ENCODE assay signal across 8 cellular contexts in the genomic region with DNA sequence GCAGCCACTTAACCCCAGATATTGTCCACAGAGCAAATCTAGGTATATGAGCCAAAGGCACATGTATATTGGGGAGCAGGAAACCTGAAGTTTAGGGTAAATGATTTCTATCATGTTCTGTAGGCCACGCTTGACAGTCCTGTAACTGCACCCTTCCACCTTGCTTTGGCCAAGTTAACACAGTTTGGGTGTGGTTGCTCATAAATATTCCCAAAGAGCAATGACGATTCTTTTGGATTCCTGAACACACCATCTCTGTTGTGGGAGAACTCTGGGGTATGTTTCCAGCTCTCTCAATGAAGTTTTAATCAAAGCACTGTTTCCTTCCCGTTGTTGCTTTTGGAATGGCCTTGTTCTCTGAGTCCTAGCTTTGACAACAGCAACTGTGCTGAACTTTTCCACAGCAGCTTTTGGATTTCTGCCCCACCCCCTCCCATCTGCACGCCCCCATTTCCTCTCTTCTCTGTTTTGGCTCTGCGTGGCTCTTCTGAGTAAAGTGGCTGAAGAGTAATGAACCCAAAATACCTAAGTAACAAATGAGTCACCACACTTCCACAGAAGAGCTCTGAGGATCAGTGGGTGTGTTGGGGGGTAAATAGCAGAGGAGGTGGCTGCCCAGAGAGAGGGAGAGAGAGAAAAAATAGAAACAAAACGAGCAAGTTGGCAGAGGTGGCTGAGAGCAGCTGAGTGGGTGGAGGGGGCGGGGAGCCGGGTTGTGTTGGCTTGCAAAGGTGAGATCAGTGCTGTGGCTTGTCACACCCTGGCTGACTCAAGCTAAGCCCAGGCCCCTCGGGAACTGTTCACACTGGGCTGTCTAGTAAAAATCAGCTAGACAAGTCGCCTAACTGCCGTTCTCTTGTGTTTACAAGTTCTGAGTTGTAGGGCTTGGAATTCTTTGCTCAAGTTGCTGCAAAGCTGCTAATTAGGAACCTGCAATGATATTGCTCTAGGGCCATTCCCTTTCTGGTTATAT. TPM values are rescaled to one million over a fixed set of nuclear protein-coding genes. Genes with fewer than 3 reads are reported as not detected.
DNase-seq lines count a peak whose midpoint lies in the region; ATAC-seq, FAIRE-seq and TF ChIP-seq lines count a peak whose summit lies in the region.

No MANE protein-coding gene starts in this region.

- RAD21 ChIA-PET in HCT116 (lab: Charles Lee; ENCODE audit: low non-redundant PET in 1 of 2, low total read pairs in 2 of 2, uncharacterized antibody in 2 of 2, unreplicated experiment in 2 of 2): no interaction called here

- H3K79me2 ChIP-seq in HCT116 (ENCODE audit: insufficient read depth, low read length): no peaks in the 10 kb centered on the region

- FAIRE-seq in GM12892 (lab: Jason Lieb, UNC): peak; percentile 92

- TF ChIP-seq POLR2A in GM12892 (IDR thresholded peaks at IDR 0.05; ENCODE audit: low read depth, low read length): peak; percentile 61
- no peak for TF ChIP-seq POLR2A in HCT116 (IDR thresholded peaks at IDR 0.05; ENCODE audit: borderline replicate concordance, extremely low read depth, insufficient read depth, insufficient read length)

- H3K27me3 Mint-ChIP-seq in activated CD4-positive, alpha-beta memory T cell treated with anti-CD3 and anti-CD28 coated beads for 36 hours: no peaks in the 10 kb centered on the region
- H3K27me3 Mint-ChIP-seq in mesothelial cell of epicardium (ENCODE audit: low read depth): no peaks in the 10 kb centered on the region

- peak overlapping the region; percentile 88 for H2AFZ ChIP-seq in HCT116 (ENCODE audit: low read depth, low read length, poor library complexity, severe bottlenecking)

- H3K27ac Mint-ChIP-seq in activated CD4-positive, alpha-beta memory T cell treated with anti-CD3 and anti-CD28 coated beads for 36 hours: peak overlapping the region; percentile 93
- H3K27ac Mint-ChIP-seq in mesothelial cell of epicardium: peak overlapping the region; percentile 68

- H3K9ac ChIP-seq in HCT116 (ENCODE audit: low read length): peak overlapping the region; percentile 24

- no peaks in the 10 kb centered on the region for H3K9me3 ChIP-seq in HCT116 (ENCODE audit: control insufficient read depth in 1 of 2, insufficient read depth in 1 of 2, low read depth in 1 of 2, low read length in 2 of 2)
- H3K9me3 ChIP-seq in MG63: no peaks in the 10 kb centered on the region

- POLR2A ChIA-PET in HCT116 (lab: Charles Lee): interaction anchor here (0.6 to 1.1 kb wide), 3 partner anchors 23 to 29 kb away, joined by 3 read pairs; a partner anchor contains a TSS
- POLR2A ChIA-PET in activated CD4-positive, alpha-beta memory T cell treated with anti-CD3 and anti-CD28 coated beads for 36 hours (lab: Charles Lee): interaction anchor here (0.6 to 4.2 kb wide), 17 partner anchors 9 to 379 kb away, joined by 3 to 70 read pairs (median 6); a partner anchor contains a TSS

- no peak for TF ChIP-seq CTCF in HCT116 (IDR thresholded peaks at IDR 0.05 in 2 of 3, conservative IDR thresholded peaks at IDR 0.05 in 1 of 3; ENCODE audit: borderline replicate concordance in 1 of 3, insufficient read depth in 1 of 3, low read depth in 2 of 3, low read length in 2 of 3)
- TF ChIP-seq CTCF in mesothelial cell of epicardium (IDR thresholded peaks at IDR 0.05; ENCODE audit: unreplicated experiment): no peak

- CTCF ChIA-PET in HCT116 (lab: Charles Lee): interaction anchor here (1.1 to 1.7 kb wide), 3 partner anchors 21 to 706 kb away, joined by 3 to 5 read pairs (median 4); no protein-coding TSS in a partner anchor
- CTCF ChIA-PET in activated CD4-positive, alpha-beta memory T cell treated with anti-CD3 and anti-CD28 coated beads for 36 hours (lab: Charles Lee): interaction anchor here (0.7 to 5.7 kb wide), 13 partner anchors 10 to 85 kb away, joined by 3 to 57 read pairs (median 5); no protein-coding TSS in a partner anchor

- no peak; the same call in 1 of the 2 replicates for TF ChIP-seq RAD21 in HCT116 (IDR thresholded peaks at IDR 0.05; ENCODE audit: low read depth)

- no TSS peak for BruUV-seq in HCT116 (replicated peaks; lab: Mats Ljungman, UMichigan)

- peak overlapping the region; percentile 61 for H3K4me3 Mint-ChIP-seq in activated CD4-positive, alpha-beta memory T cell treated with anti-CD3 and anti-CD28 coated beads for 36 hours
- H3K4me3 Mint-ChIP-seq in mesothelial cell of epicardium: no peak overlapping the region

- peak overlapping the region; percentile 78 for H3K4me2 ChIP-seq in HCT116 (ENCODE audit: low read length)

- no peaks in the 10 kb centered on the region for H3K9me3 Mint-ChIP-seq in activated CD4-positive, alpha-beta memory T cell treated with anti-CD3 and anti-CD28 coated beads for 36 hours
- H3K9me3 Mint-ChIP-seq in mesothelial cell of epicardium: no peaks in the 10 kb centered on the region

- H3K27ac ChIP-seq in HCT116 (ENCODE audit: low read depth, low read length): peak overlapping the region; percentile 40

- peaks cover 20 to 24% of the 10 kb centered on the region in 2 experiments for H3K4me1 ChIP-seq in HCT116 (ENCODE audit: control insufficient read depth in 1 of 2, insufficient read depth in 2 of 2, low read length in 2 of 2)

- H3K4me3 ChIP-seq in HCT116 (replicated peaks in 1 of 2; ENCODE audit: low read depth in 1 of 2, low read length in 2 of 2): peak overlapping the region; percentile 17 to 41
- peak overlapping the region; percentile 5; the same call in 1 of the 2 replicates for H3K4me3 ChIP-seq in MG63

- DNase-seq in GM12892 (ENCODE audit: insufficient read length): peak; percentile 34
- DNase-seq in HCT116 (ENCODE audit: low read depth, low spot score): peak; percentile 49
- peak; percentile 93 for DNase-seq in MG63
- DNase-seq in activated CD4-positive, alpha-beta memory T cell treated with anti-CD3 and anti-CD28 coated beads for 36 hours: peak; percentile 99
- peak; percentile 44 for DNase-seq in effector CD8-positive, alpha-beta T cell (lab: John Stamatoyannopoulos, UW)
- DNase-seq in mesothelial cell of epicardium (ENCODE audit: low spot score in 2 of 2, unreplicated experiment in 2 of 2): no peak
- DNase-seq in stimulated activated CD8-positive, alpha-beta memory T cell treated with anti-CD3 and anti-CD28 coated beads, Interleukin-2, amount 100 ng/mL, for 1 hour (ENCODE audit: low read depth in 2 of 2): peak; percentile 83 to 88
- DNase-seq in SKM-1 (lab: John Stamatoyannopoulos, UW; ENCODE audit: unreplicated experiment): no peak

- intact Hi-C loops in HCT116 (cut with micrococcal nuclease): no loop called here
- intact Hi-C loops in activated CD4-positive, alpha-beta memory T cell treated with anti-CD3 and anti-CD28 coated beads for 36 hours (cut with micrococcal nuclease): loop anchor here (1.0 to 10.0 kb wide), 7 partner anchors 12 to 958 kb away; a partner anchor contains a TSS

- H3K36me3 ChIP-seq in HCT116 (ENCODE audit: control insufficient read depth in 1 of 2, insufficient read depth in 2 of 2, low read length in 2 of 2) (no peaks in the 10 kb centered on the region), MG63 (no peaks in the 10 kb centered on the region)

- ATAC-seq in HCT116: peak; percentile 93

- no peaks in the 10 kb centered on the region for H3K9me2 ChIP-seq in HCT116 (ENCODE audit: insufficient read depth)

- H3K36me3 Mint-ChIP-seq in activated CD4-positive, alpha-beta memory T cell treated with anti-CD3 and anti-CD28 coated beads for 36 hours: no peaks in the 10 kb centered on the region
- no peaks in the 10 kb centered on the region for H3K36me3 Mint-ChIP-seq in mesothelial cell of epicardium

- no peaks in the 10 kb centered on the region for H4K20me1 ChIP-seq in HCT116 (ENCODE audit: insufficient read depth)

- H3K27me3 ChIP-seq in HCT116 (ENCODE audit: insufficient read depth, low read length) (no peaks in the 10 kb centered on the region), MG63 (no peaks in the 10 kb centered on the region)

- H3K4me1 Mint-ChIP-seq in activated CD4-positive, alpha-beta memory T cell treated with anti-CD3 and anti-CD28 coated beads for 36 hours (ENCODE audit: low read depth): peaks cover 74% of the 10 kb centered on the region
- peaks cover 20% of the 10 kb centered on the region for H3K4me1 Mint-ChIP-seq in mesothelial cell of epicardium

TF ChIP-seq in HCT116, 20 proteins besides CTCF, POLR2A, EP300 and RAD21 (continues in another document):
- TF ChIP-seq, protein P1, sequence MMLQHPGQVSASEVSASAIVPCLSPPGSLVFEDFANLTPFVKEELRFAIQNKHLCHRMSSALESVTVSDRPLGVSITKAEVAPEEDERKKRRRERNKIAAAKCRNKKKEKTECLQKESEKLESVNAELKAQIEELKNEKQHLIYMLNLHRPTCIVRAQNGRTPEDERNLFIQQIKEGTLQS (IDR thresholded peaks at IDR 0.05): no peak
- TF ChIP-seq EZH2phosphoT487 (IDR thresholded peaks at IDR 0.05; ENCODE audit: borderline replicate concordance) (no peak), JUND (IDR thresholded peaks at IDR 0.05) (peak; percentile 69), FOSL1 (IDR thresholded peaks at IDR 0.05; ENCODE audit: low read depth) (peak; percentile 73), SP1 (IDR thresholded peaks at IDR 0.05; ENCODE audit: low read depth) (peak; percentile 70), ELF1 (IDR thresholded peaks at IDR 0.05; ENCODE audit: borderline replicate concordance, low read depth) (no peak), TCF7L2 (IDR thresholded peaks at IDR 0.05; ENCODE audit: borderline replicate concordance, extremely low read depth, insufficient read depth, insufficient read length) (no peak), SRF (IDR thresholded peaks at IDR 0.05; ENCODE audit: low read depth) (no peak), EZH2 (IDR thresholded peaks at IDR 0.05) (no peak), CBX3 (IDR thresholded peaks at IDR 0.05; ENCODE audit: low read depth) (peak; percentile 80)

RNA-seq across cellular contexts. Expression of a gene that starts 26.9 kb away (rescaled TPM):
- 255 TPM for polyA plus RNA-seq in GM12892 (2012; ENCODE audit: missing spikeins)
- total RNA-seq in HCT116 (2021; ENCODE audit: unreplicated experiment): 46.2 TPM
- 18.3 and 26.1 TPM in 2 replicates for polyA plus RNA-seq in HCT116 (2012)
- total RNA-seq in MG63 (2014; rRNA removed; shearing (Covaris generic); ENCODE audit: low replicate concordance): 20.6 and 35.6 TPM in 2 replicates
- 100 to 1,000 TPM; 292 to 294 TPM for total RNA-seq in activated CD4-positive, alpha-beta memory T cell treated with anti-CD3 and anti-CD28 coated beads for 36 hours
- 28.3 to 29.2 TPM (median 28.5 TPM) in 3 replicates for total RNA-seq in mesothelial cell of epicardium

Comparison
In these comparisons a context has a peak if more than half of its experiments do, and no peak if none do; other contexts are left out.
1. DNase-seq: peak in GM12892 (single experiment), HCT116 (single experiment), MG63 (single experiment), activated CD4-positive, alpha-beta memory T cell treated with anti-CD3 and anti-CD28 coated beads for 36 hours (single experiment), effector CD8-positive, alpha-beta T cell (single experiment) and stimulated activated CD8-positive, alpha-beta memory T cell treated with anti-CD3 and anti-CD28 coated beads, Interleukin-2, amount 100 ng/mL, for 1 hour (2 of 2); none in mesothelial cell of epicardium (0 of 2) and SKM-1 (single experiment).